Comparison of ENCODE assay signal across 1 cellular context in the genomic region with DNA sequence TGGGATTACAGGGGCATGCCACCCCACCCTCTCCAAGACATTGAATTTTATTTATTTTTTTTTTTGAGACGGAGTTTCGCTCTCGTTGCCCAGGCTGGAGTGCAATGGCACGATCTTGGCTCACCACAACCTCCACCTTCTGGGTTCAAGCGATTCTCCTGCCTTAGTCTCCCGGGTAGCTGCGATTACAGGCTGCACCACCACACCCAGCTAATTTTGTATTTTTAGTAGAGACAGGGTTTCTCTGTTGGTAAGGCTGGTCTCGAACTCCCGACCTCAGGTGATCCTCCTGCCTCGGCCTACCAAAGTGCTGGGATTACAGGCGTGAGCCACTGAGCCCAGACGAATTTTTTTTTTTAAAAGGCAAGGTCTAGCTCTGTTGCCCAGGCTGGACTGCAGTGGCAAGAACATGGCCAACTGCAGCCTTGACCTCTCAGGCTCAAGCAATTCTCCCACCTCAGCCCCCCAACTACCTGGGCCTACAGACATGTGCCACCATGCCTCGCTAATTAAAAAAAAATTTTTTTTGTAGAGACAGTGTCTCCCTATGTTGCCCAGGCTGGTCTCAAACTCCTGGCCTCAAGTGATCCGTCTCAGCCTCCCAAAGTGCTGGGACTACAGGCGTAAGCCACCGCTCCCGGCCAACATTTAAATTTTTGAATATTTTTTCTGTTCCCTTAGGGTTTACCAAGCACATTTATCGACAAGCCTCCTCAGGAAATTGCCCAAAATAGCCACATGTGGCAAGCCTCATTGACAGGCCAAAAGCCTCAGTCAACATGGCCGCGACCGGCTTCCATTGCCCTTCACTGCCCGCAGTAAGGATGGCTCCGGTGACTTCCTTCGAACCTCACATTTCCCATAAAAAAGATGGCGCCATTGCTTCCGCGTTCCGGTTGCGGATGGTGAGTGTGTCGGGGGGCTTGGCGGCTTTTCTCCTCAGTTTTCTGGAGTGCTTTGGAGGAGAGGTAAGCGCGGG.
TF ChIP-seq lines count a peak whose summit lies in the region.

A gene with protein sequence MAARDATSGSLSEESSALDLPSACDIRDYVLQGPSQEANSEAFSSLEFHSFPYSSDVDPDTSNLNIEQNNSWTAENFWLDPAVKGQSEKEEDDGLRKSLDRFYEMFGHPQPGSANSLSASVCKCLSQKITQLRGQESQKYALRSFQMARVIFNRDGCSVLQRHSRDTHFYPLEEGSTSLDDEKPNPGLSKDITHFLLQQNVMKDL (plus strand): TSS at position 890 of the 979 bp plus-strand sequence. CDS start 22,465 bp downstream, outside the sequence.

TF ChIP-seq in K562, 482 proteins besides CTCF, POLR2A, EP300 and RAD21 (continued from another document and continues in another):
- TF ChIP-seq, protein P1, sequence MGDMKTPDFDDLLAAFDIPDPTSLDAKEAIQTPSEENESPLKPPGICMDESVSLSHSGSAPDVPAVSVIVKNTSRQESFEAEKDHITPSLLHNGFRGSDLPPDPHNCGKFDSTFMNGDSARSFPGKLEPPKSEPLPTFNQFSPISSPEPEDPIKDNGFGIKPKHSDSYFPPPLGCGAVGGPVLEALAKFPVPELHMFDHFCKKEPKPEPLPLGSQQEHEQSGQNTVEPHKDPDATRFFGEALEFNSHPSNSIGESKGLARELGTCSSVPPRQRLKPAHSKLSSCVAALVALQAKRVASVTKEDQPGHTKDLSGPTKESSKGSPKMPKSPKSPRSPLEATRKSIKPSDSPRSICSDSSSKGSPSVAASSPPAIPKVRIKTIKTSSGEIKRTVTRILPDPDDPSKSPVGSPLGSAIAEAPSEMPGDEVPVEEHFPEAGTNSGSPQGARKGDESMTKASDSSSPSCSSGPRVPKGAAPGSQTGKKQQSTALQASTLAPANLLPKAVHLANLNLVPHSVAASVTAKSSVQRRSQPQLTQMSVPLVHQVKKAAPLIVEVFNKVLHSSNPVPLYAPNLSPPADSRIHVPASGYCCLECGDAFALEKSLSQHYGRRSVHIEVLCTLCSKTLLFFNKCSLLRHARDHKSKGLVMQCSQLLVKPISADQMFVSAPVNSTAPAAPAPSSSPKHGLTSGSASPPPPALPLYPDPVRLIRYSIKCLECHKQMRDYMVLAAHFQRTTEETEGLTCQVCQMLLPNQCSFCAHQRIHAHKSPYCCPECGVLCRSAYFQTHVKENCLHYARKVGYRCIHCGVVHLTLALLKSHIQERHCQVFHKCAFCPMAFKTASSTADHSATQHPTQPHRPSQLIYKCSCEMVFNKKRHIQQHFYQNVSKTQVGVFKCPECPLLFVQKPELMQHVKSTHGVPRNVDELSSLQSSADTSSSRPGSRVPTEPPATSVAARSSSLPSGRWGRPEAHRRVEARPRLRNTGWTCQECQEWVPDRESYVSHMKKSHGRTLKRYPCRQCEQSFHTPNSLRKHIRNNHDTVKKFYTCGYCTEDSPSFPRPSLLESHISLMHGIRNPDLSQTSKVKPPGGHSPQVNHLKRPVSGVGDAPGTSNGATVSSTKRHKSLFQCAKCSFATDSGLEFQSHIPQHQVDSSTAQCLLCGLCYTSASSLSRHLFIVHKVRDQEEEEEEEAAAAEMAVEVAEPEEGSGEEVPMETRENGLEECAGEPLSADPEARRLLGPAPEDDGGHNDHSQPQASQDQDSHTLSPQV (IDR thresholded peaks at IDR 0.05): peak; percentile 91
- TF ChIP-seq, protein P2, sequence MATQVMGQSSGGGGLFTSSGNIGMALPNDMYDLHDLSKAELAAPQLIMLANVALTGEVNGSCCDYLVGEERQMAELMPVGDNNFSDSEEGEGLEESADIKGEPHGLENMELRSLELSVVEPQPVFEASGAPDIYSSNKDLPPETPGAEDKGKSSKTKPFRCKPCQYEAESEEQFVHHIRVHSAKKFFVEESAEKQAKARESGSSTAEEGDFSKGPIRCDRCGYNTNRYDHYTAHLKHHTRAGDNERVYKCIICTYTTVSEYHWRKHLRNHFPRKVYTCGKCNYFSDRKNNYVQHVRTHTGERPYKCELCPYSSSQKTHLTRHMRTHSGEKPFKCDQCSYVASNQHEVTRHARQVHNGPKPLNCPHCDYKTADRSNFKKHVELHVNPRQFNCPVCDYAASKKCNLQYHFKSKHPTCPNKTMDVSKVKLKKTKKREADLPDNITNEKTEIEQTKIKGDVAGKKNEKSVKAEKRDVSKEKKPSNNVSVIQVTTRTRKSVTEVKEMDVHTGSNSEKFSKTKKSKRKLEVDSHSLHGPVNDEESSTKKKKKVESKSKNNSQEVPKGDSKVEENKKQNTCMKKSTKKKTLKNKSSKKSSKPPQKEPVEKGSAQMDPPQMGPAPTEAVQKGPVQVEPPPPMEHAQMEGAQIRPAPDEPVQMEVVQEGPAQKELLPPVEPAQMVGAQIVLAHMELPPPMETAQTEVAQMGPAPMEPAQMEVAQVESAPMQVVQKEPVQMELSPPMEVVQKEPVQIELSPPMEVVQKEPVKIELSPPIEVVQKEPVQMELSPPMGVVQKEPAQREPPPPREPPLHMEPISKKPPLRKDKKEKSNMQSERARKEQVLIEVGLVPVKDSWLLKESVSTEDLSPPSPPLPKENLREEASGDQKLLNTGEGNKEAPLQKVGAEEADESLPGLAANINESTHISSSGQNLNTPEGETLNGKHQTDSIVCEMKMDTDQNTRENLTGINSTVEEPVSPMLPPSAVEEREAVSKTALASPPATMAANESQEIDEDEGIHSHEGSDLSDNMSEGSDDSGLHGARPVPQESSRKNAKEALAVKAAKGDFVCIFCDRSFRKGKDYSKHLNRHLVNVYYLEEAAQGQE (CRISPR knock-in tag; IDR thresholded peaks at IDR 0.05; ENCODE audit: low read depth): no peak
- TF ChIP-seq L3MBTL2 (IDR thresholded peaks at IDR 0.05): peak; percentile 91
- TF ChIP-seq ATF1 (CRISPR knock-in tag; IDR thresholded peaks at IDR 0.05): no peak
- peak; percentile 20; the same call in 1 of the 2 replicates for TF ChIP-seq ATF1 (tag; IDR thresholded peaks at IDR 0.05)
- TF ChIP-seq, protein P3, sequence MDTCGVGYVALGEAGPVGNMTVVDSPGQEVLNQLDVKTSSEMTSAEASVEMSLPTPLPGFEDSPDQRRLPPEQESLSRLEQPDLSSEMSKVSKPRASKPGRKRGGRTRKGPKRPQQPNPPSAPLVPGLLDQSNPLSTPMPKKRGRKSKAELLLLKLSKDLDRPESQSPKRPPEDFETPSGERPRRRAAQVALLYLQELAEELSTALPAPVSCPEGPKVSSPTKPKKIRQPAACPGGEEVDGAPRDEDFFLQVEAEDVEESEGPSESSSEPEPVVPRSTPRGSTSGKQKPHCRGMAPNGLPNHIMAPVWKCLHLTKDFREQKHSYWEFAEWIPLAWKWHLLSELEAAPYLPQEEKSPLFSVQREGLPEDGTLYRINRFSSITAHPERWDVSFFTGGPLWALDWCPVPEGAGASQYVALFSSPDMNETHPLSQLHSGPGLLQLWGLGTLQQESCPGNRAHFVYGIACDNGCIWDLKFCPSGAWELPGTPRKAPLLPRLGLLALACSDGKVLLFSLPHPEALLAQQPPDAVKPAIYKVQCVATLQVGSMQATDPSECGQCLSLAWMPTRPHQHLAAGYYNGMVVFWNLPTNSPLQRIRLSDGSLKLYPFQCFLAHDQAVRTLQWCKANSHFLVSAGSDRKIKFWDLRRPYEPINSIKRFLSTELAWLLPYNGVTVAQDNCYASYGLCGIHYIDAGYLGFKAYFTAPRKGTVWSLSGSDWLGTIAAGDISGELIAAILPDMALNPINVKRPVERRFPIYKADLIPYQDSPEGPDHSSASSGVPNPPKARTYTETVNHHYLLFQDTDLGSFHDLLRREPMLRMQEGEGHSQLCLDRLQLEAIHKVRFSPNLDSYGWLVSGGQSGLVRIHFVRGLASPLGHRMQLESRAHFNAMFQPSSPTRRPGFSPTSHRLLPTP (IDR thresholded peaks at IDR 0.05; ENCODE audit: borderline replicate concordance, extremely low read depth, insufficient read length): no peak
- TF ChIP-seq FOXA3 (CRISPR knock-in tag; conservative IDR thresholded peaks at IDR 0.05 in 1 of 2, IDR thresholded peaks at IDR 0.05 in 1 of 2): peak in 1 of 2 experiments; percentile 79; a peak in 1 of 4 replicates
- peak; percentile 65 for TF ChIP-seq MEF2A (IDR thresholded peaks at IDR 0.05; ENCODE audit: control insufficient read depth, low read depth, low read length)
- TF ChIP-seq MAZ (CRISPR knock-in tag; conservative IDR thresholded peaks at IDR 0.05 in 1 of 2, IDR thresholded peaks at IDR 0.05 in 1 of 2): 0 out of 4 replicates have a peak, but pooled peaks of 1 of the 2 experiments have one; percentile 37
- TF ChIP-seq CBX3 (IDR thresholded peaks at IDR 0.05; ENCODE audit: borderline replicate concordance in 1 of 2, low read length in 2 of 2): peak in 1 of 2 experiments; percentile 38; a peak in 1 of 3 replicates
- no peak for TF ChIP-seq BDP1 (IDR thresholded peaks at IDR 0.05; ENCODE audit: insufficient read depth, insufficient read length)
- TF ChIP-seq ZKSCAN8 (CRISPR knock-in tag; IDR thresholded peaks at IDR 0.05): 0 out of 2 replicates have a peak, but pooled peaks have one; percentile 48
- TF ChIP-seq, protein P4, sequence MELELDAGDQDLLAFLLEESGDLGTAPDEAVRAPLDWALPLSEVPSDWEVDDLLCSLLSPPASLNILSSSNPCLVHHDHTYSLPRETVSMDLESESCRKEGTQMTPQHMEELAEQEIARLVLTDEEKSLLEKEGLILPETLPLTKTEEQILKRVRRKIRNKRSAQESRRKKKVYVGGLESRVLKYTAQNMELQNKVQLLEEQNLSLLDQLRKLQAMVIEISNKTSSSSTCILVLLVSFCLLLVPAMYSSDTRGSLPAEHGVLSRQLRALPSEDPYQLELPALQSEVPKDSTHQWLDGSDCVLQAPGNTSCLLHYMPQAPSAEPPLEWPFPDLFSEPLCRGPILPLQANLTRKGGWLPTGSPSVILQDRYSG (tag; conservative IDR thresholded peaks at IDR 0.05; ENCODE audit: low read depth): peak; percentile 65; the same call in 1 of the 2 replicates
- TF ChIP-seq, protein P5, sequence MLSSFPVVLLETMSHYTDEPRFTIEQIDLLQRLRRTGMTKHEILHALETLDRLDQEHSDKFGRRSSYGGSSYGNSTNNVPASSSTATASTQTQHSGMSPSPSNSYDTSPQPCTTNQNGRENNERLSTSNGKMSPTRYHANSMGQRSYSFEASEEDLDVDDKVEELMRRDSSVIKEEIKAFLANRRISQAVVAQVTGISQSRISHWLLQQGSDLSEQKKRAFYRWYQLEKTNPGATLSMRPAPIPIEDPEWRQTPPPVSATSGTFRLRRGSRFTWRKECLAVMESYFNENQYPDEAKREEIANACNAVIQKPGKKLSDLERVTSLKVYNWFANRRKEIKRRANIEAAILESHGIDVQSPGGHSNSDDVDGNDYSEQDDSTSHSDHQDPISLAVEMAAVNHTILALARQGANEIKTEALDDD (IDR thresholded peaks at IDR 0.05): no peak
- TF ChIP-seq, protein P6, sequence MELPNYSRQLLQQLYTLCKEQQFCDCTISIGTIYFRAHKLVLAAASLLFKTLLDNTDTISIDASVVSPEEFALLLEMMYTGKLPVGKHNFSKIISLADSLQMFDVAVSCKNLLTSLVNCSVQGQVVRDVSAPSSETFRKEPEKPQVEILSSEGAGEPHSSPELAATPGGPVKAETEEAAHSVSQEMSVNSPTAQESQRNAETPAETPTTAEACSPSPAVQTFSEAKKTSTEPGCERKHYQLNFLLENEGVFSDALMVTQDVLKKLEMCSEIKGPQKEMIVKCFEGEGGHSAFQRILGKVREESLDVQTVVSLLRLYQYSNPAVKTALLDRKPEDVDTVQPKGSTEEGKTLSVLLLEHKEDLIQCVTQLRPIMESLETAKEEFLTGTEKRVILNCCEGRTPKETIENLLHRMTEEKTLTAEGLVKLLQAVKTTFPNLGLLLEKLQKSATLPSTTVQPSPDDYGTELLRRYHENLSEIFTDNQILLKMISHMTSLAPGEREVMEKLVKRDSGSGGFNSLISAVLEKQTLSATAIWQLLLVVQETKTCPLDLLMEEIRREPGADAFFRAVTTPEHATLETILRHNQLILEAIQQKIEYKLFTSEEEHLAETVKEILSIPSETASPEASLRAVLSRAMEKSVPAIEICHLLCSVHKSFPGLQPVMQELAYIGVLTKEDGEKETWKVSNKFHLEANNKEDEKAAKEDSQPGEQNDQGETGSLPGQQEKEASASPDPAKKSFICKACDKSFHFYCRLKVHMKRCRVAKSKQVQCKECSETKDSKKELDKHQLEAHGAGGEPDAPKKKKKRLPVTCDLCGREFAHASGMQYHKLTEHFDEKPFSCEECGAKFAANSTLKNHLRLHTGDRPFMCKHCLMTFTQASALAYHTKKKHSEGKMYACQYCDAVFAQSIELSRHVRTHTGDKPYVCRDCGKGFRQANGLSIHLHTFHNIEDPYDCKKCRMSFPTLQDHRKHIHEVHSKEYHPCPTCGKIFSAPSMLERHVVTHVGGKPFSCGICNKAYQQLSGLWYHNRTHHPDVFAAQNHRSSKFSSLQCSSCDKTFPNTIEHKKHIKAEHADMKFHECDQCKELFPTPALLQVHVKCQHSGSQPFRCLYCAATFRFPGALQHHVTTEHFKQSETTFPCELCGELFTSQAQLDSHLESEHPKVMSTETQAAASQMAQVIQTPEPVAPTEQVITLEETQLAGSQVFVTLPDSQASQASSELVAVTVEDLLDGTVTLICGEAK (IDR thresholded peaks at IDR 0.05): peak; percentile 92
- TF ChIP-seq, protein P6 (CRISPR knock-in tag; IDR thresholded peaks at IDR 0.05): no peak
- TF ChIP-seq TEAD2 (tag; IDR thresholded peaks at IDR 0.05): 0 out of 2 replicates have a peak, but pooled peaks have one; percentile 20
- peak; percentile 47; the same call in 1 of the 2 replicates for TF ChIP-seq ETV1 (tag; conservative IDR thresholded peaks at IDR 0.05; ENCODE audit: low read depth)
- TF ChIP-seq ZNF217 (CRISPR knock-in tag; IDR thresholded peaks at IDR 0.05): no peak
- TF ChIP-seq TEAD1 (CRISPR knock-in tag; IDR thresholded peaks at IDR 0.05): peak in 1 of 2 experiments; percentile 41; a peak in 1 of 4 replicates
- peak; percentile 52; the same call in 1 of the 2 replicates for TF ChIP-seq POLR2H (tag; IDR thresholded peaks at IDR 0.05; ENCODE audit: low read depth)
